1 cellular context compared by ENCODE assay signal in genomic region chr11:101478587-101479375, GRCh38.
TF ChIP-seq lines count a peak whose summit lies in the region.

No MANE protein-coding gene starts in this region.

TF ChIP-seq in SK-N-SH, 30 proteins besides CTCF, POLR2A, EP300 and RAD21 (continued from another document):
- no peak for TF ChIP-seq GABPA (IDR thresholded peaks at IDR 0.05; ENCODE audit: low read depth)
